Comparison of ENCODE assay signal across 1 cellular context in genomic region chr15:41592718-41593117, GRCh38. TPM values are rescaled to one million over a fixed set of nuclear protein-coding genes. Genes with fewer than 3 reads are reported as not detected.
"Had no signal": no experiment of that assay in that cellular context is flagged by ENCODE, and none has a peak within 500 bp of the region (broad histone marks: within the 10 kb centered on the region; RNA-seq: fewer than 3 reads in every experiment).

No MANE protein-coding gene starts in this region.

RNA-seq across cellular contexts. Expression of gene TYRO3, which starts 33.7 kb away (rescaled TPM):
- polyA plus RNA-seq: IgD-negative memory B cell had no signal
